In the genomic region with DNA sequence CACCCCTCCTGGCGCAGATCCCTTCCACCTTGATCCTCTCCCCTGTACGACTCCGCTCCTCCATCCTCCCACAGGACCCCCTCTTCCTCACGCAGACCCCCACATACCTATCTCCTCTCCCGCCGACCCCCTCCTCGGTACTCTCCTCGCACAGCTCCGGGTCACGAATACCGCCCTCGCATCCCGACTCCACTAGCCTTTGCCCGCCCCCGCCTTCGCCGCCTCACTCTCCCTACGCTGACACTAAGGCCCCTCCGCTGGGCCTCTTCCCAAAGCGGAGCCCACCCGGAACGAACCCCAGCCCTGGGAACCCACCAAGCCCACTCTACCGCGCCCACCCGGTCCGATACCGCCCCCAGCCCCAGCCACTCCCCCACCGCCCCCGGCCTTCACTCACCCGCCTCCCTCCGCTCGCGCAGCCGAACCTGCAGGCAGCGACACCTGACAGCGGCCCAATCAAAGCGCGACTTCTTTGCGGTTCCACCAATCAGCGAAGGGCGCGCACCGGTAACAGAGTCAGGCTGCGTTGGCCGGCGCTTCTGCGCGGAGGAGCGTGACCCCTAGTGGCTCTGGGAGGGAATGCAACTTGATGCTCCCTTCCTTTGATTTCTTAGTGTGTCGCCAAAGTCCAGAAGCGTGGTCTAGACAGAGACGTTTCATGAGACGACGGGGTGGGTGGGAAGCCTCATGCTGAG, we compare ENCODE assay signal across 9 cellular contexts. TPM values are rescaled to one million over a fixed set of nuclear protein-coding genes. Genes with fewer than 3 reads are reported as not detected.
DNase-seq lines count a peak whose midpoint lies in the region; ATAC-seq, FAIRE-seq and TF ChIP-seq lines count a peak whose summit lies in the region.
"Not testable (repeated sequence)": the region's sequence is repeated elsewhere in the genome, so short reads cannot be mapped to it uniquely, and the experiment has no call there.
"Had no signal": no experiment of that assay in that cellular context is flagged by ENCODE, and none has a peak within 500 bp of the region (broad histone marks: within the 10 kb centered on the region; RNA-seq: fewer than 3 reads in every experiment).

No MANE protein-coding gene starts in this region.

- not testable (repeated sequence) for H3K4me1 ChIP-seq in endothelial cell of umbilical vein (ENCODE audit: control insufficient read depth, extremely low read depth, insufficient read depth, low read length)

- H3K9me3 ChIP-seq in CD4-positive, alpha-beta T cell (ENCODE audit: control insufficient read depth, low read length); T-helper 17 cell (ENCODE audit: control insufficient read depth, low read length, poor library complexity, severe bottlenecking); endothelial cell of umbilical vein (replicated peaks; ENCODE audit: control insufficient read depth, insufficient read depth, low read length): not testable (repeated sequence)

- not testable (repeated sequence) for DNase-seq in CD4-positive, alpha-beta T cell; T-helper 17 cell; endothelial cell of umbilical vein (ENCODE audit: low read depth, low spot score); naive B cell

- not testable (repeated sequence) for H3K27ac Mint-ChIP-seq in CD4-positive, alpha-beta T cell; T-helper 17 cell; naive B cell

- BruUV-seq in endothelial cell of umbilical vein (replicated peaks; lab: Mats Ljungman, UMichigan), result not testable (repeated sequence)

- H3K4me3 ChIP-seq in endothelial cell of umbilical vein (replicated peaks in 1 of 3; ENCODE audit: insufficient read depth in 1 of 3, low read depth in 1 of 3, low read length in 3 of 3), result not testable (repeated sequence)

- not testable (repeated sequence) for H3K4me1 Mint-ChIP-seq in CD4-positive, alpha-beta T cell (ENCODE audit: low read depth); T-helper 17 cell; naive B cell

- H3K9me3 Mint-ChIP-seq in CD4-positive, alpha-beta T cell; naive B cell: not testable (repeated sequence)

- not testable (repeated sequence) for H2AFZ ChIP-seq in endothelial cell of umbilical vein (ENCODE audit: low read depth, low read length)

- H3K79me2 ChIP-seq in endothelial cell of umbilical vein (ENCODE audit: control insufficient read depth, insufficient read depth, low read length), result not testable (repeated sequence)

- H3K27me3 ChIP-seq in CD4-positive, alpha-beta T cell (ENCODE audit: control insufficient read depth, insufficient read depth, low read length); endothelial cell of umbilical vein (ENCODE audit: control insufficient read depth in 2 of 2, insufficient read depth in 2 of 2, low read length in 2 of 2): not testable (repeated sequence)

- H3K27ac ChIP-seq in CD4-positive, alpha-beta T cell (ENCODE audit: low read depth, low read length); endothelial cell of umbilical vein (ENCODE audit: insufficient read depth, low read depth, low read length): not testable (repeated sequence)

- dilution Hi-C loops in endothelial cell of umbilical vein (cut with MboI; ENCODE audit: extremely low pct_ligation_motif_present, low sequenced_read_pairs), result not testable (repeated sequence)

- not testable (repeated sequence) for H3K4me2 ChIP-seq in endothelial cell of umbilical vein (ENCODE audit: insufficient read depth, low read length)

- H3K27me3 Mint-ChIP-seq in CD4-positive, alpha-beta T cell; T-helper 17 cell; naive B cell: not testable (repeated sequence)

- not testable (repeated sequence) for H4K20me1 ChIP-seq in endothelial cell of umbilical vein (replicated peaks; ENCODE audit: control insufficient read depth, extremely low read depth, insufficient read depth, low read length)

- POLR2A ChIA-PET in CD4-positive, alpha-beta T cell (lab: Charles Lee); endothelial cell of umbilical vein (lab: Charles Lee): not testable (repeated sequence)

- H3K9ac ChIP-seq in endothelial cell of umbilical vein (replicated peaks; ENCODE audit: extremely low read depth, insufficient read depth, low read length), result not testable (repeated sequence)

- H3K4me3 Mint-ChIP-seq in CD4-positive, alpha-beta T cell; T-helper 17 cell; naive B cell: not testable (repeated sequence)

- CTCF ChIA-PET in CD4-positive, alpha-beta T cell (lab: Charles Lee); endothelial cell of umbilical vein (lab: Charles Lee): not testable (repeated sequence)

- TF ChIP-seq POLR2A in endothelial cell of umbilical vein (IDR thresholded peaks at IDR 0.05; ENCODE audit: low read depth, low read length), result not testable (repeated sequence)

- peak; percentile 98 for ATAC-seq in CD4-positive, alpha-beta T cell (ENCODE audit: poor library complexity)
- ATAC-seq in GM19023 (IDR thresholded peaks at IDR 0.05; ENCODE audit: unreplicated experiment) (peak; percentile 99), GM21526 (IDR thresholded peaks at IDR 0.05; ENCODE audit: low FRiP score, unreplicated experiment) (peak; percentile 93), HG02870 (IDR thresholded peaks at IDR 0.05; ENCODE audit: unreplicated experiment) (peak; percentile 95), HG03342 (IDR thresholded peaks at IDR 0.05; ENCODE audit: unreplicated experiment) (peak; percentile 95), T-helper 17 cell (peak; percentile 99), naive B cell (ENCODE audit: low read depth in 2 of 2) (peak; percentile 96)

- not testable (repeated sequence) for H3K36me3 Mint-ChIP-seq in CD4-positive, alpha-beta T cell (ENCODE audit: low read depth); T-helper 17 cell (ENCODE audit: low read depth); naive B cell

- TF ChIP-seq CTCF in CD4-positive, alpha-beta T cell (IDR thresholded peaks at IDR 0.05); endothelial cell of umbilical vein (IDR thresholded peaks at IDR 0.05; ENCODE audit: extremely low read depth in 1 of 2, insufficient read depth in 1 of 2, low read depth in 1 of 2, low read length in 2 of 2): not testable (repeated sequence)

- FAIRE-seq in endothelial cell of umbilical vein (lab: Jason Lieb, UNC), result peak; percentile 100

- intact Hi-C loops in CD4-positive, alpha-beta T cell (cut with DNase I, micrococcal nuclease); endothelial cell of umbilical vein (cut with micrococcal nuclease): not testable (repeated sequence)

- H3K9me1 ChIP-seq in endothelial cell of umbilical vein (replicated peaks; ENCODE audit: control insufficient read depth, extremely low read depth, insufficient read depth, low read length), result not testable (repeated sequence)

- H3K36me3 ChIP-seq in endothelial cell of umbilical vein (ENCODE audit: control insufficient read depth in 2 of 2, extremely low read depth in 1 of 2, insufficient read depth in 2 of 2, low read length in 2 of 2), result not testable (repeated sequence)

RNA-seq across cellular contexts. Expression of a gene that starts 3.9 kb away (rescaled TPM):
- not detected for total RNA-seq in CD4-positive, alpha-beta T cell
- not detected for total RNA-seq in T-helper 17 cell
- total RNA-seq in endothelial cell of umbilical vein, result not detected in 2 replicates
- polyA plus RNA-seq in endothelial cell of umbilical vein, result not detected in 2 replicates
- polyA plus RNA-seq in endothelial cell of umbilical vein (2011; cell fraction: cytosol; rRNA removed), result not detected in 2 replicates
- polyA plus RNA-seq in endothelial cell of umbilical vein (2011; cell fraction: nucleus; rRNA removed), result not detected in 2 replicates
- polyA plus RNA-seq in endothelial cell of umbilical vein (2012), result not detected in 2 replicates
- polyA minus RNA-seq in endothelial cell of umbilical vein, result 0.79 TPM in 1 of 2 replicates, not detected in the other
- not detected for polyA minus RNA-seq in endothelial cell of umbilical vein (2011; cell fraction: cytosol; rRNA and poly(A)+ RNA removed)
- not detected in 2 replicates for polyA minus RNA-seq in endothelial cell of umbilical vein (2011; cell fraction: nucleus; rRNA and poly(A)+ RNA removed)
- not detected for polyA plus RNA-seq in naive B cell (ENCODE audit: low read depth in 6 of 6)

RNA-seq across cellular contexts. Expression of a gene that starts 41.1 kb away (rescaled TPM):
- total RNA-seq in CD4-positive, alpha-beta T cell, result 1 to 10 TPM; 3.0 to 4.1 TPM
- total RNA-seq in T-helper 17 cell (1 to 10 TPM; 5.4 to 7.8 TPM), endothelial cell of umbilical vein (3.8 and 6.1 TPM in 2 replicates)
- polyA plus RNA-seq in endothelial cell of umbilical vein (1.4 and 1.9 TPM in 2 replicates), naive B cell (ENCODE audit: low read depth in 6 of 6) (1 to 10 TPM in 3 of 6 donors, under 1 TPM in 3; 0.21 to 1.3 (median 0.70) TPM)
- 0.66 and 1.1 TPM in 2 replicates for polyA plus RNA-seq in endothelial cell of umbilical vein (2011; cell fraction: cytosol; rRNA removed)
- polyA plus RNA-seq in endothelial cell of umbilical vein (2011; cell fraction: nucleus; rRNA removed), result 11.6 TPM in 2 replicates
- polyA plus RNA-seq in endothelial cell of umbilical vein (2012), result 1.1 and 3.8 TPM in 2 replicates
- 3.1 and 5.4 TPM in 2 replicates for polyA minus RNA-seq in endothelial cell of umbilical vein
- polyA minus RNA-seq in endothelial cell of umbilical vein (2011; cell fraction: cytosol; rRNA and poly(A)+ RNA removed), result 1.7 TPM
- polyA minus RNA-seq in endothelial cell of umbilical vein (2011; cell fraction: nucleus; rRNA and poly(A)+ RNA removed), result 4.3 and 4.8 TPM in 2 replicates
- total RNA-seq: G401 had no signal

RNA-seq across cellular contexts. Expression of a gene that starts 56.5 kb away (rescaled TPM):
- 100 to 1,000 TPM; 179 to 200 TPM for total RNA-seq in CD4-positive, alpha-beta T cell
- total RNA-seq in T-helper 17 cell (100 to 1,000 TPM; 168 to 170 TPM), endothelial cell of umbilical vein (757 and 857 TPM in 2 replicates)
- polyA plus RNA-seq in endothelial cell of umbilical vein (115 and 140 TPM in 2 replicates), naive B cell (ENCODE audit: low read depth in 6 of 6) (100 to 1,000 TPM; 251 to 358 (median 278) TPM)
- 269 and 285 TPM in 2 replicates for polyA plus RNA-seq in endothelial cell of umbilical vein (2011; cell fraction: cytosol; rRNA removed)
- polyA plus RNA-seq in endothelial cell of umbilical vein (2011; cell fraction: nucleus; rRNA removed), result 234 and 279 TPM in 2 replicates
- 641 and 690 TPM in 2 replicates for polyA plus RNA-seq in endothelial cell of umbilical vein (2012)
- polyA minus RNA-seq in endothelial cell of umbilical vein, result 77.7 and 99.2 TPM in 2 replicates
- 100 TPM for polyA minus RNA-seq in endothelial cell of umbilical vein (2011; cell fraction: cytosol; rRNA and poly(A)+ RNA removed)
- 46.9 and 89.9 TPM in 2 replicates for polyA minus RNA-seq in endothelial cell of umbilical vein (2011; cell fraction: nucleus; rRNA and poly(A)+ RNA removed)
